Comparison of ENCODE assay signal across 8 cellular contexts in genomic region chr2:240149943-240150784, GRCh38. TPM values are rescaled to one million over a fixed set of nuclear protein-coding genes. Genes with fewer than 3 reads are reported as not detected.
A peak's percentile ranks its signal among the peaks of the same experiment; 100 is the strongest.
DNase-seq lines count a peak whose midpoint lies in the region; ATAC-seq, FAIRE-seq and TF ChIP-seq lines count a peak whose summit lies in the region.

No MANE protein-coding gene starts in this region.

- peaks cover 14% of the 10 kb centered on the region for H3K27me3 Mint-ChIP-seq in activated T-cell treated with anti-CD3 and anti-CD28 coated beads, Interleukin-2, amount 50 U/mL, for 72 hours (ENCODE audit: low read depth)

- WGBS in heart right ventricle, 2 donors = 30 to 34% methylated on average over 12 of the region's 12 CpGs

- H3K4me1 ChIP-seq in heart right ventricle (peaks cover 0 to 9% (median 0%) of the 10 kb centered on the region in 9 donors), gastrocnemius medialis (no peaks in the 10 kb centered on the region)

- ATAC-seq in activated T-cell treated with anti-CD3 and anti-CD28 coated beads, Interleukin-2, amount 50 U/mL, for 72 hours (replicated peaks in 1 of 2) = peak; percentile 49 to 62
- ATAC-seq in heart right ventricle = peak in 6 of 8 donors; percentile 45 to 60 (median 52)
- peak in 1 of 2 donors; percentile 55 for ATAC-seq in gastrocnemius medialis
- no peak for ATAC-seq in GM19395 (IDR thresholded peaks at IDR 0.05; ENCODE audit: unreplicated experiment)

- H3K4me3 Mint-ChIP-seq in activated T-cell treated with anti-CD3 and anti-CD28 coated beads, Interleukin-2, amount 50 U/mL, for 72 hours = no peak overlapping the region

- peaks cover 7 to 8% of the 10 kb centered on the region in 2 donors for H3K9me3 Mint-ChIP-seq in activated T-cell treated with anti-CD3 and anti-CD28 coated beads, Interleukin-2, amount 50 U/mL, for 72 hours

- intact Hi-C loops in heart right ventricle (cut with DNase I) = loop anchor here in 7 of 10 donors (5.0 to 10.0 kb wide), 3 partner anchors 287 to 1115 kb away; partner anchors contain the start of gene GPC1 (in 3 of the 7)
- intact Hi-C loops in gastrocnemius medialis (cut with DNase I; ENCODE audit: low total_unique reads) = loop anchor here (5.0 to 10.0 kb wide), 3 partner anchors 42 to 287 kb away; partner anchors contain the start of gene GPC1

- no peaks in the 10 kb centered on the region for H3K4me1 Mint-ChIP-seq in activated T-cell treated with anti-CD3 and anti-CD28 coated beads, Interleukin-2, amount 50 U/mL, for 72 hours (ENCODE audit: low read depth)

- peak; percentile 31 to 71 (median 65) for TF ChIP-seq CTCF in heart right ventricle (IDR thresholded peaks at IDR 0.05)
- TF ChIP-seq CTCF in gastrocnemius medialis (IDR thresholded peaks at IDR 0.05 in 4 of 5, conservative IDR thresholded peaks at IDR 0.05 in 1 of 5) = peak; percentile 33 to 75 (median 56)

- no peaks in the 10 kb centered on the region for H3K36me3 ChIP-seq in heart right ventricle
- no peaks in the 10 kb centered on the region for H3K36me3 ChIP-seq in gastrocnemius medialis

- H3K27ac ChIP-seq in heart right ventricle (no peak overlapping the region), gastrocnemius medialis (no peak overlapping the region)

- no peak for FAIRE-seq in RCC 7860 (lab: Jason Lieb, UNC)

- no peak overlapping the region for H3K4me3 ChIP-seq in heart right ventricle
- H3K4me3 ChIP-seq in gastrocnemius medialis = no peak overlapping the region

- H3K27me3 ChIP-seq in heart right ventricle (peaks cover 0 to 56% (median 12%) of the 10 kb centered on the region in 7 donors), gastrocnemius medialis (no peaks in the 10 kb centered on the region)

- TF ChIP-seq POLR2A in gastrocnemius medialis (IDR thresholded peaks at IDR 0.05) = no peak

- H3K27ac Mint-ChIP-seq in activated T-cell treated with anti-CD3 and anti-CD28 coated beads, Interleukin-2, amount 50 U/mL, for 72 hours = no peak overlapping the region

- no peaks in the 10 kb centered on the region for H3K36me3 Mint-ChIP-seq in activated T-cell treated with anti-CD3 and anti-CD28 coated beads, Interleukin-2, amount 50 U/mL, for 72 hours (ENCODE audit: insufficient read depth in 2 of 2)

- DNase-seq in activated T-cell treated with anti-CD3 and anti-CD28 coated beads for 24 hours (ENCODE audit: low read depth) = peak; percentile 20
- DNase-seq in activated T-cell treated with anti-CD3 and anti-CD28 coated beads for 4 hours = no peak
- DNase-seq in NCI-H2107 treated with DMSO at 0.1 percent for 48 hours (lab: John Stamatoyannopoulos, UW; ENCODE audit: unreplicated experiment) = peak; percentile 12
- peak; percentile 40 to 43 for DNase-seq in activated T-cell treated with anti-CD3 and anti-CD28 coated beads, Interleukin-2, amount 50 U/mL, for 72 hours
- DNase-seq in heart right ventricle = no peak
- DNase-seq in gastrocnemius medialis = no peak
- DNase-seq in RCC 7860 (ENCODE audit: low spot score) = no peak

- no peaks in the 10 kb centered on the region for H3K9me3 ChIP-seq in heart right ventricle
- H3K9me3 ChIP-seq in gastrocnemius medialis = no peaks in the 10 kb centered on the region

- in situ Hi-C loops in gastrocnemius medialis (cut with MboI; ENCODE audit: low sequenced_read_pairs in 4 of 4) = loop anchor here in 2 of 4 donors (10.0 to 25.0 kb wide), 3 partner anchors 85 to 1113 kb away; partner anchors contain the start of gene OR6B3 (in 1 of the 2)

RNA-seq across cellular contexts. Expression of gene OTOS, which starts 9.7 kb away (rescaled TPM):
- total RNA-seq in activated T-cell treated with anti-CD3 and anti-CD28 coated beads, Interleukin-2, amount 50 U/mL, for 72 hours = not detected
- total RNA-seq in heart right ventricle (not detected), gastrocnemius medialis (not detected)
- not detected for polyA plus RNA-seq in heart right ventricle

RNA-seq across cellular contexts. Expression of gene COPS9, which starts 14.1 kb away (rescaled TPM):
- 10 to 100 TPM; 73.1 to 81.5 TPM for total RNA-seq in activated T-cell treated with anti-CD3 and anti-CD28 coated beads, Interleukin-2, amount 50 U/mL, for 72 hours
- total RNA-seq in heart right ventricle (100 to 1,000 TPM; 135 to 229 (median 165) TPM), gastrocnemius medialis (100 to 1,000 TPM; 163 to 219 (median 193) TPM)
- 100 to 1,000 TPM; 291 to 495 TPM for polyA plus RNA-seq in heart right ventricle

Comparison
In these comparisons a context has a peak if more than half of its experiments do, and no peak if none do; other contexts are left out.
1. DNase-seq: peak in activated T-cell treated with anti-CD3 and anti-CD28 coated beads for 24 hours (single experiment), NCI-H2107 treated with DMSO at 0.1 percent for 48 hours (single experiment) and activated T-cell treated with anti-CD3 and anti-CD28 coated beads, Interleukin-2, amount 50 U/mL, for 72 hours (2 of 2); none in activated T-cell treated with anti-CD3 and anti-CD28 coated beads for 4 hours (single experiment), heart right ventricle (0 of 2), gastrocnemius medialis (0 of 2) and RCC 7860 (single experiment).